Comparison of ENCODE assay signal across 7 cellular contexts in the genomic region with DNA sequence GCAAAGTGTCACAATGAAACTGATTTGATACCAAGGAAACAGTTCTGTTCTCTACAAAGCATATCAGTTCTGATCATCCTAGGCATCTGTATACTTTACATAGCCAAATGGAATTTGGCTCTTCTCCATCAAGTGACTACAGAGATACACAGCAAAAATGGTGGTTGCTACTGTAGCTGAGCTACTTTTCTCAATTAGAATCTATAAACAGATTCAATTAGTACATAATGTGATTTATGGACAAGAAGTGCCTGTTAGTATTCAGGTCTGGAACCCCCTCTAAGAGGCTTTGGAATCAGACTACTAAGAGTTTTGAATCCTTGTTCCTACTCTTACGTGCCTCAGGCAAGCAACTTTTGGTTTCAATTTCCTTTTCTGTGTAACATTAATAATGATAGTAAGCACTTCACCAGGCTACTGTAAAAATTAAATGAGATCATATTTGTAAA. TPM values are rescaled to one million over a fixed set of nuclear protein-coding genes. Genes with fewer than 3 reads are reported as not detected.
DNase-seq lines count a peak whose midpoint lies in the region; ATAC-seq and TF ChIP-seq lines count a peak whose summit lies in the region.

No MANE protein-coding gene starts in this region.

- no TSS peak for BruUV-seq in Calu3 (replicated peaks; lab: Mats Ljungman, UMichigan)

- CTCF ChIA-PET in Calu3 (lab: Charles Lee), result no interaction called here

- H3K4me1 ChIP-seq in left ventricle myocardium inferior, result peaks cover 29% of the 10 kb centered on the region
- H3K4me1 ChIP-seq in vagina, result peaks cover 14% of the 10 kb centered on the region

- in situ Hi-C loops in GM13977 (cut with MboI; ENCODE audit: low pct_unique_long_range_greater_than_20kb, low sequenced_read_pairs, unreplicated experiment), result loop anchor here (25.0 kb wide), 1 partner anchor 106 kb away; no protein-coding TSS in a partner anchor

- peak; percentile 53 for DNase-seq in RPMI8226
- no peak for DNase-seq in left ventricle myocardium inferior
- DNase-seq in vagina (ENCODE audit: extremely low spot score in 2 of 2), result no peak
- DNase-seq in GM13977 (ENCODE audit: low spot score), result no peak
- DNase-seq in Calu3, result no peak

- TF ChIP-seq POLR2A in vagina (IDR thresholded peaks at IDR 0.05), result no peak

- H3K9me3 ChIP-seq in left ventricle myocardium inferior (replicated peaks) (no peaks in the 10 kb centered on the region), vagina (no peaks in the 10 kb centered on the region)

- H3K9me3 Mint-ChIP-seq in Calu3 (ENCODE audit: low read depth, unreplicated experiment), result no peaks in the 10 kb centered on the region

- H3K27me3 ChIP-seq in left ventricle myocardium inferior (ENCODE audit: low read depth) (no peaks in the 10 kb centered on the region), vagina (no peaks in the 10 kb centered on the region)

- H3K4me3 ChIP-seq in left ventricle myocardium inferior, result peak overlapping the region; percentile 54
- H3K4me3 ChIP-seq in vagina, result peak overlapping the region; percentile 12 to 30

- H3K4me1 Mint-ChIP-seq in Calu3 (ENCODE audit: low read depth, unreplicated experiment), result no peaks in the 10 kb centered on the region

- TF ChIP-seq CTCF in left ventricle myocardium inferior (IDR thresholded peaks at IDR 0.05; ENCODE audit: borderline replicate concordance) (no peak), vagina (IDR thresholded peaks at IDR 0.05) (no peak), GM13977 (IDR thresholded peaks at IDR 0.05; ENCODE audit: extremely low read depth, insufficient read depth, missing control alignments) (no peak), Calu3 (IDR thresholded peaks at IDR 0.05; ENCODE audit: unreplicated experiment) (no peak)

- H3K27ac Mint-ChIP-seq in Calu3 (ENCODE audit: unreplicated experiment), result no peak overlapping the region

- ATAC-seq in GM18861 (IDR thresholded peaks at IDR 0.05; ENCODE audit: unreplicated experiment), result peak; percentile 62
- peak; percentile 79 for ATAC-seq in HG02678 (IDR thresholded peaks at IDR 0.05; ENCODE audit: unreplicated experiment)

- intact Hi-C loops in left ventricle myocardium inferior (cut with micrococcal nuclease), result no loop called here
- intact Hi-C loops in vagina (cut with DNase I), result no loop called here
- intact Hi-C loops in Calu3 (cut with micrococcal nuclease; ENCODE audit: unreplicated experiment), result no loop called here

- H3K27ac ChIP-seq in left ventricle myocardium inferior (replicated peaks), result peak overlapping the region; percentile 64
- H3K27ac ChIP-seq in vagina, result peak overlapping the region; percentile 51

- H3K36me3 Mint-ChIP-seq in Calu3 (ENCODE audit: insufficient read depth, unreplicated experiment), result no peaks in the 10 kb centered on the region

- peaks cover 41% of the 10 kb centered on the region for H3K36me3 ChIP-seq in left ventricle myocardium inferior
- no peaks in the 10 kb centered on the region for H3K36me3 ChIP-seq in vagina

- H3K4me3 Mint-ChIP-seq in Calu3 (ENCODE audit: low read depth, unreplicated experiment), result no peak overlapping the region

- no peaks in the 10 kb centered on the region for H3K27me3 Mint-ChIP-seq in Calu3 (ENCODE audit: unreplicated experiment)

RNA-seq across cellular contexts. Expression of a gene that starts 25.5 kb away (rescaled TPM):
- total RNA-seq in left ventricle myocardium inferior (10.2 TPM), vagina (8.6 TPM), Calu3 (2022) (9.6 and 10.6 TPM in 2 replicates)
